Comparison of ENCODE assay signal across 8 cellular contexts in the genomic region with DNA sequence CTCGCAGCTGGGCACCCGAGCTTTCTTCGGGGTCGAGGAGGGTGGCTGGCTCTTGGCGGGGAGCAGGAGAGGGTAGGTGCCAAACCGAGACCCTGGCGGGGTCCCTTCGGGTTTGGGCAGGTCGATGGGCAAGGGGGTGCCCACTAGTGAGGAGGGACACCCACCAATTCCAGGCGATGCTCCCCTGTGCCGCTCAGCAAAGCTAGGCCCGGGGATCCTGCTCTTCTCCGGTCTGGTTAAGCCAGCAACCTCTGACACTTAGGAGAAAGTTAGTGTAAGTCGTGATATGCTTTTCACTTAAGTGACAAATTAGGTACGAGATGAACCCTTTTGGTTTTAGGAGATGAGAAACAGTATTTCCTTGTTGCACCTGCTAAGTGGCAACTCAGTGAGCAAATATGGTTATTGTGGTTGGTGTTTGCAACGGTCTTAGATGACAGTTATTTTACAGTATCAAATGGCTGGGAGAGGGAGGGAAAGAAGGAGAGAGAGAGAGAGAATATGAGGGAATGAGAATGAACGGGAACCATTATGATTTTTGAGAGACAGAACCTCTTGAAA. TPM values are rescaled to one million over a fixed set of nuclear protein-coding genes. Genes with fewer than 3 reads are reported as not detected.
DNase-seq lines count a peak whose midpoint lies in the region; ATAC-seq, FAIRE-seq and TF ChIP-seq lines count a peak whose summit lies in the region.

No MANE protein-coding gene starts in this region.

- no peak for TF ChIP-seq RAD21 in A549 (conservative IDR thresholded peaks at IDR 0.05 in 1 of 2, IDR thresholded peaks at IDR 0.05 in 1 of 2)

- no peaks in the 10 kb centered on the region for H3K9me3 ChIP-seq in A549

- peak; percentile 24 to 34 for DNase-seq in A549 (ENCODE audit: low read depth in 1 of 2, low spot score in 1 of 2)
- DNase-seq in GM03348 (ENCODE audit: low spot score) = peak; percentile 47
- peak; percentile 84 for DNase-seq in MV-4-11 (lab: John Stamatoyannopoulos, UW)
- peak; percentile 61 for DNase-seq in fibroblast of mammary gland (ENCODE audit: low read depth)
- DNase-seq in natural killer cell treated with Interleukin-12 subunit alpha and Interleukin-12 subunit beta and Interleukin-15 and Interleukin-18, amount 100 ng/mL, for 72 hours (ENCODE audit: low spot score) = no peak
- no peak for DNase-seq in posterior cingulate gyrus

- H3K9me3 Mint-ChIP-seq in natural killer cell treated with Interleukin-12 subunit alpha and Interleukin-12 subunit beta and Interleukin-15 and Interleukin-18, amount 100 ng/mL, for 72 hours = no peaks in the 10 kb centered on the region

- CTCF ChIA-PET in A549 (lab: Yijun Ruan, JAX) = interaction anchor here (0.6 to 1.5 kb wide), 3 partner anchors 47 to 358 kb away, joined by 3 to 6 read pairs (median 4); no protein-coding TSS in a partner anchor

- no peak for TF ChIP-seq EP300 in A549 (IDR thresholded peaks at IDR 0.05)

- H3K4me1 ChIP-seq in A549 = peaks cover 11% of the 10 kb centered on the region

- TF ChIP-seq POLR2A in A549 (IDR thresholded peaks at IDR 0.05; ENCODE audit: low read length) = no peak

- H3K4me1 Mint-ChIP-seq in natural killer cell treated with Interleukin-12 subunit alpha and Interleukin-12 subunit beta and Interleukin-15 and Interleukin-18, amount 100 ng/mL, for 72 hours (ENCODE audit: low read depth in 2 of 2) = peaks cover 24 to 25% of the 10 kb centered on the region in 2 donors

- H3K4me2 ChIP-seq in A549 = peak overlapping the region; percentile 95

- no peaks in the 10 kb centered on the region for H3K36me3 Mint-ChIP-seq in natural killer cell treated with Interleukin-12 subunit alpha and Interleukin-12 subunit beta and Interleukin-15 and Interleukin-18, amount 100 ng/mL, for 72 hours

- TF ChIP-seq CTCF in A549 (IDR thresholded peaks at IDR 0.05) (no peak), VCaP (conservative IDR thresholded peaks at IDR 0.05) (no peak), fibroblast of mammary gland (conservative IDR thresholded peaks at IDR 0.05; ENCODE audit: control insufficient read depth, insufficient read depth, low read depth, low read length) (no peak)

- POLR2A ChIA-PET in A549 (lab: Yijun Ruan, JAX) = interaction anchor here (0.6 to 1.6 kb wide), 5 partner anchors 10 to 76 kb away, joined by 3 to 11 read pairs (median 4); a partner anchor contains a TSS

- peak overlapping the region; percentile 93 for H3K4me3 Mint-ChIP-seq in natural killer cell treated with Interleukin-12 subunit alpha and Interleukin-12 subunit beta and Interleukin-15 and Interleukin-18, amount 100 ng/mL, for 72 hours

- H3K27ac ChIP-seq in A549 = peak overlapping the region; percentile 82 to 95
- H3K27ac ChIP-seq in VCaP = peak overlapping the region; percentile 86

- peak overlapping the region; percentile 85 for H3K4me3 ChIP-seq in A549
- peak overlapping the region; percentile 84 for H3K4me3 ChIP-seq in fibroblast of mammary gland (ENCODE audit: control insufficient read depth, low read depth, low read length)

- no peak for FAIRE-seq in A549 (lab: Jason Lieb, UNC)

- under 1% methylated on average over 12 of the region's 17 CpGs for WGBS in A549 (ENCODE audit: missing lambda C conversion rate)

- peak overlapping the region; percentile 69 to 94 for H3K27ac Mint-ChIP-seq in natural killer cell treated with Interleukin-12 subunit alpha and Interleukin-12 subunit beta and Interleukin-15 and Interleukin-18, amount 100 ng/mL, for 72 hours

- ATAC-seq in A549 = peak; percentile 45 to 48
- peak; percentile 26 for ATAC-seq in HG02571 (IDR thresholded peaks at IDR 0.05; ENCODE audit: unreplicated experiment)
- ATAC-seq in natural killer cell treated with Interleukin-12 subunit alpha and Interleukin-12 subunit beta and Interleukin-15 and Interleukin-18, amount 100 ng/mL, for 72 hours = peak; percentile 48 to 63

- intact Hi-C loops in posterior cingulate gyrus (cut with DNase I) = loop anchor here (5.0 to 10.0 kb wide), 2 partner anchors 62 to 75 kb away; a partner anchor contains a TSS

- H3K27me3 Mint-ChIP-seq in natural killer cell treated with Interleukin-12 subunit alpha and Interleukin-12 subunit beta and Interleukin-15 and Interleukin-18, amount 100 ng/mL, for 72 hours = peaks cover 0 to 2% of the 10 kb centered on the region in 2 donors

TF ChIP-seq in A549, 52 proteins besides CTCF, POLR2A, EP300 and RAD21:
- TF ChIP-seq KDM5A (IDR thresholded peaks at IDR 0.05) (no peak), PHF8 (IDR thresholded peaks at IDR 0.05; ENCODE audit: borderline replicate concordance, low read depth) (peak; percentile 36)

RNA-seq across cellular contexts. Expression of a gene that starts 0.6 kb away (rescaled TPM):
- 78.5 and 92.5 TPM in 2 replicates for polyA plus RNA-seq in A549 (2011; rRNA removed)
- polyA plus RNA-seq in A549 (2012; cell fraction: cytosol; rRNA removed) = 8.4 and 9.6 TPM in 2 replicates
- 2.7 and 6.6 TPM in 2 replicates for polyA plus RNA-seq in A549 (2012; cell fraction: nucleus; rRNA removed)
- 34.6 to 38.4 TPM (median 36.7 TPM) in 3 replicates for polyA plus RNA-seq in A549 (2017; fragmentation: RNase III; extraction: RNeasy Plus Mini Kit Qiagen cat#74134 plus additional on column Dnase treatment)
- 19.0 and 22.1 TPM in 2 replicates for polyA minus RNA-seq in A549 (2011; rRNA and poly(A)+ RNA removed)
- 10 to 100 TPM; 43.6 to 50.4 TPM for total RNA-seq in natural killer cell treated with Interleukin-12 subunit alpha and Interleukin-12 subunit beta and Interleukin-15 and Interleukin-18, amount 100 ng/mL, for 72 hours

Comparison
In these comparisons a context has a peak if more than half of its experiments do, and no peak if none do; other contexts are left out.
1. DNase-seq: peak in A549 (2 of 2), GM03348 (single experiment), MV-4-11 (single experiment) and fibroblast of mammary gland (single experiment); none in natural killer cell treated with Interleukin-12 subunit alpha and Interleukin-12 subunit beta and Interleukin-15 and Interleukin-18, amount 100 ng/mL, for 72 hours (single experiment) and posterior cingulate gyrus (0 of 10).
2. Peak in every context shown above with its lines, with median percentiles within 50 percentile points of each other: ATAC-seq.